ENCODE assay signal across 22 cellular contexts in the genomic region with DNA sequence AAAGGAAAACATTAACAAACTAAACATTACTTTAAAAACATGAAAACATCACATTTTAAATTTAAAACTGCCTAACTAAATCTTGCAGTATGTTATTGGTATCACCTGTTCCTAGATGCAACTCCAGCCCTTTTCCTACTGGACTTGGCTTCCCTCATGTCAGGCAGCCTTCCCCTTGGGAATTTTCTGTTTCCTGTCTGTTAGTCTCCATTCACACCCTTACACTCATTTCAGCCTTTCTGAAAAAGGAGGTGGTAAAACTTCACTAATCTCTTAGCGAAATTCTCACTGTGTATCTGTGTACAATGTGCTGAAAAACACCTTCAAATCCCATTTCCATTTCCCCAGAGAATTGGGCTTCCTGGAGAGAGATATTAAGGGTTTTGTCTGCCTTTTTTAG.
"Had no signal": no experiment of that assay in that cellular context is flagged by ENCODE, and none has a peak within 500 bp of the region (broad histone marks: within the 10 kb centered on the region; RNA-seq: fewer than 3 reads in every experiment).

No MANE protein-coding gene starts in this region.

- H3K4me1 ChIP-seq: body of pancreas, gastroesophageal sphincter, parathyroid adenoma, upper lobe of right lung had no signal

- H3K9ac ChIP-seq: parathyroid adenoma had no signal

- H3K36me3 Mint-ChIP-seq: activated naive CD4-positive, alpha-beta T cell treated with anti-CD3 and anti-CD28 coated beads, Interleukin-2, amount 50 U/mL, for 24 hours; memory B cell had no signal

- H3K9me3 Mint-ChIP-seq: activated naive CD4-positive, alpha-beta T cell treated with anti-CD3 and anti-CD28 coated beads, Interleukin-2, amount 50 U/mL, for 24 hours; nephron progenitor cell; stimulated activated naive CD8-positive, alpha-beta T cell treated with anti-CD3 and anti-CD28 coated beads, Interleukin-15, Interleukin-2, amounts not matched to agents 100 ng/mL and 50 ng/mL, for 24 hours had no signal

- H3K4me3 Mint-ChIP-seq: activated naive CD4-positive, alpha-beta T cell treated with anti-CD3 and anti-CD28 coated beads, Interleukin-2, amount 50 U/mL, for 24 hours; memory B cell; nephron progenitor cell; stimulated activated naive CD8-positive, alpha-beta T cell treated with anti-CD3 and anti-CD28 coated beads, Interleukin-15, Interleukin-2, amounts not matched to agents 100 ng/mL and 50 ng/mL, for 24 hours had no signal

- H3K36me3 ChIP-seq: gastroesophageal sphincter, thyroid gland, upper lobe of right lung, WERI-Rb-1 had no signal

- H3K27ac Mint-ChIP-seq: activated naive CD4-positive, alpha-beta T cell treated with anti-CD3 and anti-CD28 coated beads, Interleukin-2, amount 50 U/mL, for 24 hours; memory B cell; nephron progenitor cell; stimulated activated naive CD8-positive, alpha-beta T cell treated with anti-CD3 and anti-CD28 coated beads, Interleukin-15, Interleukin-2, amounts not matched to agents 100 ng/mL and 50 ng/mL, for 24 hours had no signal

- H3K4me1 Mint-ChIP-seq: activated naive CD4-positive, alpha-beta T cell treated with anti-CD3 and anti-CD28 coated beads, Interleukin-2, amount 50 U/mL, for 24 hours; memory B cell had no signal

- DNase-seq: activated CD4-positive, alpha-beta T cell treated with anti-CD3 and anti-CD28 coated beads for 1 hour; activated CD4-positive, alpha-beta T cell treated with anti-CD3 and anti-CD28 coated beads, Interleukin-2, amount 50 U/mL, for 1 hour; activated gamma-delta T cell treated with Interleukin-2 at 50 U/mL for 16 hours; activated T-cell treated with anti-CD3 and anti-CD28 coated beads, Interleukin-2, amount 50 U/mL, for 1 hour; anterior cingulate cortex; body of pancreas; head of caudate nucleus; hypothalamus; nephron progenitor cell; nucleus accumbens; right cardiac atrium; stimulated activated CD4-positive, alpha-beta T cell treated with anti-CD3 and anti-CD28 coated beads, Interleukin-12 subunit alpha, Interleukin-12 subunit beta, amount 100 ng/mL, for 4 hours; substantia nigra; thyroid gland; upper lobe of right lung; WERI-Rb-1 had no signal

- H3K27me3 ChIP-seq: body of pancreas, gastroesophageal sphincter, thyroid gland, upper lobe of right lung had no signal

- H3K27me3 Mint-ChIP-seq: activated naive CD4-positive, alpha-beta T cell treated with anti-CD3 and anti-CD28 coated beads, Interleukin-2, amount 50 U/mL, for 24 hours; memory B cell; stimulated activated naive CD8-positive, alpha-beta T cell treated with anti-CD3 and anti-CD28 coated beads, Interleukin-15, Interleukin-2, amounts not matched to agents 100 ng/mL and 50 ng/mL, for 24 hours had no signal

- H3K4me3 ChIP-seq: body of pancreas, gastroesophageal sphincter, thyroid gland, upper lobe of right lung had no signal

- H3K27ac ChIP-seq: body of pancreas, epithelial cell of prostate, gastroesophageal sphincter, parathyroid adenoma, thyroid gland, upper lobe of right lung, WERI-Rb-1 had no signal

- H3K79me2 ChIP-seq: parathyroid adenoma had no signal
